2 cellular contexts compared by ENCODE assay signal in the genomic region with DNA sequence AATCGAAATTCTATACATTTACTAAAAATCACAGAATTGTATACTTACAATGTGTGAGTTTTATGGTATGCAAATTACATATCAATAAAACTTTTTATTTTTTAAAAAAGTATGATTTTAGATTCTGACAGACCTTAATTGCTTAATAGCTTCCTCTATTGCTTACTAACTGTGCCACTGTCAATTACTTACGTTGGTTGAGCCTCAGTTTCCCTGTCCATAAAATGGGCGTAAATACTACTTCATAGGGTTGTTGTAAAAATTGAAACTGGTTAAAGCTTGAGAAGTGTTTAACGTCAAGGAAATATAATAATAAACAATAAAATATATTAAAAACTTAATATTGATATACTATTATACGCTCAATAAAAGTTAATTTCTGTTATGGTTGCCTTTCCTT.
TF ChIP-seq lines count a peak whose summit lies in the region.

No MANE protein-coding gene starts in this region.

TF ChIP-seq in HepG2, 621 proteins besides CTCF, POLR2A, EP300 and RAD21:
- TF ChIP-seq YY1 (IDR thresholded peaks at IDR 0.05; ENCODE audit: insufficient read depth, insufficient replicate concordance, low read depth, low read length) (no peak), ZNF629 (CRISPR knock-in tag; conservative IDR thresholded peaks at IDR 0.05) (peak; percentile 69; the same call in 1 of the 2 replicates)

TF ChIP-seq in K562, 482 proteins besides CTCF, POLR2A, EP300 and RAD21:
- TF ChIP-seq, protein P1, sequence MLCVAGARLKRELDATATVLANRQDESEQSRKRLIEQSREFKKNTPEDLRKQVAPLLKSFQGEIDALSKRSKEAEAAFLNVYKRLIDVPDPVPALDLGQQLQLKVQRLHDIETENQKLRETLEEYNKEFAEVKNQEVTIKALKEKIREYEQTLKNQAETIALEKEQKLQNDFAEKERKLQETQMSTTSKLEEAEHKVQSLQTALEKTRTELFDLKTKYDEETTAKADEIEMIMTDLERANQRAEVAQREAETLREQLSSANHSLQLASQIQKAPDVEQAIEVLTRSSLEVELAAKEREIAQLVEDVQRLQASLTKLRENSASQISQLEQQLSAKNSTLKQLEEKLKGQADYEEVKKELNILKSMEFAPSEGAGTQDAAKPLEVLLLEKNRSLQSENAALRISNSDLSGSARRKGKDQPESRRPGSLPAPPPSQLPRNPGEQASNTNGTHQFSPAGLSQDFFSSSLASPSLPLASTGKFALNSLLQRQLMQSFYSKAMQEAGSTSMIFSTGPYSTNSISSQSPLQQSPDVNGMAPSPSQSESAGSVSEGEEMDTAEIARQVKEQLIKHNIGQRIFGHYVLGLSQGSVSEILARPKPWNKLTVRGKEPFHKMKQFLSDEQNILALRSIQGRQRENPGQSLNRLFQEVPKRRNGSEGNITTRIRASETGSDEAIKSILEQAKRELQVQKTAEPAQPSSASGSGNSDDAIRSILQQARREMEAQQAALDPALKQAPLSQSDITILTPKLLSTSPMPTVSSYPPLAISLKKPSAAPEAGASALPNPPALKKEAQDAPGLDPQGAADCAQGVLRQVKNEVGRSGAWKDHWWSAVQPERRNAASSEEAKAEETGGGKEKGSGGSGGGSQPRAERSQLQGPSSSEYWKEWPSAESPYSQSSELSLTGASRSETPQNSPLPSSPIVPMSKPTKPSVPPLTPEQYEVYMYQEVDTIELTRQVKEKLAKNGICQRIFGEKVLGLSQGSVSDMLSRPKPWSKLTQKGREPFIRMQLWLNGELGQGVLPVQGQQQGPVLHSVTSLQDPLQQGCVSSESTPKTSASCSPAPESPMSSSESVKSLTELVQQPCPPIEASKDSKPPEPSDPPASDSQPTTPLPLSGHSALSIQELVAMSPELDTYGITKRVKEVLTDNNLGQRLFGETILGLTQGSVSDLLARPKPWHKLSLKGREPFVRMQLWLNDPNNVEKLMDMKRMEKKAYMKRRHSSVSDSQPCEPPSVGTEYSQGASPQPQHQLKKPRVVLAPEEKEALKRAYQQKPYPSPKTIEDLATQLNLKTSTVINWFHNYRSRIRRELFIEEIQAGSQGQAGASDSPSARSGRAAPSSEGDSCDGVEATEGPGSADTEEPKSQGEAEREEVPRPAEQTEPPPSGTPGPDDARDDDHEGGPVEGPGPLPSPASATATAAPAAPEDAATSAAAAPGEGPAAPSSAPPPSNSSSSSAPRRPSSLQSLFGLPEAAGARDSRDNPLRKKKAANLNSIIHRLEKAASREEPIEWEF (CRISPR knock-in tag; IDR thresholded peaks at IDR 0.05) = no peak
- TF ChIP-seq RBM25 (IDR thresholded peaks at IDR 0.05; ENCODE audit: low read depth, low read length, severe bottlenecking) = peak; percentile 76
